In the genomic region with DNA sequence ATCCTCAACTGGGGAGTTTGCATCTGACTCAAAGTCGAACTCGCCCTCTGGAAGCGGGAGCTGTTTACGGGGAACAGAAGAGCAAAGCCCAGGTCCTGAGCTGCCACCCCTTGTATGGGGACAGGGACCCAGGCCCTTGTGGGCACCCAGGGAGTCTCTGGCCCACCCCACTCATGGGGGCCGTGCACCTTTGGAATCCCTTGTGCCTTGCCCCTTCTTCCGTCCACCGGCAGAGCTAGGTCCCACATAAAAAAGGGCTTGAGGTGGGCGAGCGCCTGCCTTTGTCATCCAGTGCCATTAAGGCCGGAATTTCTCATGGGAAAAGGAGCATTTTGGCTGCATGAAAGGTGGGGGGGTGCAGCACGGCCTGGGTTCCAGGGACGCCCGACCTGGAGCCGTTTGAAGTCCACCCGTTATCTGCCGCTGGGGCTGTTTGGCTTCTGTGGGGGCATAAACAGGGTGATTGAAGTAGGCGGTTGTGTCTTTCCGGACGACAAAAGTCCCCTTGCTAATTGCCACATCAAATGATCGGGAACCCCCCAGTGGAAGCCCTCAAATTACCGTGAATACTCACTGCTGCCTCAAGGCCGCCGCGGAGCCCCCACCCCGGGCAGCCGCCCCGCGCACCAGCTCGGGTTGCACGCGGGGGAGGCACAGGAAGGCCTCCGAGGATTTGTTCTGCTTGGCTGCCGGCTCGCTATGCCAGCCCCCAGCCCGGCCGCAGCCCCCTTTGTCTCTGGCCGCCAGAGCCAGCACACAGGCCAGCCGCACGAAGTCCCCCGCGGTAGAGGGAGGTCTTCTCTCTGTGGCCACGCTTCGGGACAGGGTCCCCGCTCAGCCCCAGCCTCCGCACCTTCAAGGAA, we compare ENCODE assay signal across 1 cellular context.
TF ChIP-seq lines count a peak whose summit lies in the region.

No MANE protein-coding gene starts in this region.

TF ChIP-seq in liver, 16 proteins besides CTCF, POLR2A, EP300 and RAD21 (continued from another document):
- no peak for TF ChIP-seq REST (IDR thresholded peaks at IDR 0.05)
- TF ChIP-seq, protein P1, sequence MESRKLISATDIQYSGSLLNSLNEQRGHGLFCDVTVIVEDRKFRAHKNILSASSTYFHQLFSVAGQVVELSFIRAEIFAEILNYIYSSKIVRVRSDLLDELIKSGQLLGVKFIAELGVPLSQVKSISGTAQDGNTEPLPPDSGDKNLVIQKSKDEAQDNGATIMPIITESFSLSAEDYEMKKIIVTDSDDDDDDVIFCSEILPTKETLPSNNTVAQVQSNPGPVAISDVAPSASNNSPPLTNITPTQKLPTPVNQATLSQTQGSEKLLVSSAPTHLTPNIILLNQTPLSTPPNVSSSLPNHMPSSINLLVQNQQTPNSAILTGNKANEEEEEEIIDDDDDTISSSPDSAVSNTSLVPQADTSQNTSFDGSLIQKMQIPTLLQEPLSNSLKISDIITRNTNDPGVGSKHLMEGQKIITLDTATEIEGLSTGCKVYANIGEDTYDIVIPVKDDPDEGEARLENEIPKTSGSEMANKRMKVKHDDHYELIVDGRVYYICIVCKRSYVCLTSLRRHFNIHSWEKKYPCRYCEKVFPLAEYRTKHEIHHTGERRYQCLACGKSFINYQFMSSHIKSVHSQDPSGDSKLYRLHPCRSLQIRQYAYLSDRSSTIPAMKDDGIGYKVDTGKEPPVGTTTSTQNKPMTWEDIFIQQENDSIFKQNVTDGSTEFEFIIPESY (IDR thresholded peaks at IDR 0.05), result no peak
